In genomic region chr7:30938435-30939316, GRCh38 we compare ENCODE assay signal across 9 cellular contexts. TPM values are rescaled to one million over a fixed set of nuclear protein-coding genes. Genes with fewer than 3 reads are reported as not detected.
DNase-seq lines count a peak whose midpoint lies in the region; ATAC-seq and TF ChIP-seq lines count a peak whose summit lies in the region.
"Had no signal": no experiment of that assay in that cellular context is flagged by ENCODE, and none has a peak within 500 bp of the region (broad histone marks: within the 10 kb centered on the region; RNA-seq: fewer than 3 reads in every experiment).

No MANE protein-coding gene starts in this region.

- peaks cover 31% of the 10 kb centered on the region for H3K27me3 Mint-ChIP-seq in progenitor cell of endocrine pancreas

- intact Hi-C loops in cardiac septum (cut with DNase I): loop anchor here (1.0 to 5.0 kb wide), 3 partner anchors 39 to 137 kb away; no protein-coding TSS in a partner anchor

- no peak overlapping the region for H3K9ac ChIP-seq in KMS-11

- no peaks in the 10 kb centered on the region for H3K36me3 ChIP-seq in KMS-11 (ENCODE audit: insufficient read depth)

- H3K9me3 Mint-ChIP-seq in progenitor cell of endocrine pancreas (ENCODE audit: low read depth): no peaks in the 10 kb centered on the region

- CTCF ChIA-PET in RWPE1 (lab: Yijun Ruan, JAX): interaction anchor here (0.5 to 2.2 kb wide), 37 partner anchors 10 to 886 kb away, joined by 3 to 19 read pairs (median 3); no protein-coding TSS in a partner anchor

- H3K79me2 ChIP-seq in KMS-11 (ENCODE audit: insufficient read depth, low read depth): no peaks in the 10 kb centered on the region

- POLR2A ChIA-PET in RWPE1 (lab: Yijun Ruan, JAX; ENCODE audit: low non-redundant PET): no interaction called here

- no peak overlapping the region for H3K4me3 ChIP-seq in KMS-11 (IDR thresholded peaks at IDR 0.05; ENCODE audit: insufficient read depth, low read depth, low read length)

- peaks cover 10% of the 10 kb centered on the region for H3K4me1 ChIP-seq in KMS-11 (ENCODE audit: low read depth, poor library complexity, severe bottlenecking)

- peak; percentile 89 for ATAC-seq in GM21786 (IDR thresholded peaks at IDR 0.05; ENCODE audit: unreplicated experiment)

- no peaks in the 10 kb centered on the region for H3K27me3 ChIP-seq in KMS-11 (ENCODE audit: insufficient read depth, low read depth)

- peak overlapping the region; percentile 89 for H2AFZ ChIP-seq in KMS-11 (ENCODE audit: low read depth)

- H3K36me3 Mint-ChIP-seq in progenitor cell of endocrine pancreas (ENCODE audit: insufficient read depth): no peaks in the 10 kb centered on the region

- TF ChIP-seq CTCF in KMS-11 (conservative IDR thresholded peaks at IDR 0.05; ENCODE audit: low read depth, low read length) (peak; percentile 95), RWPE1 (conservative IDR thresholded peaks at IDR 0.05; ENCODE audit: low read depth) (peak; percentile 96), progenitor cell of endocrine pancreas (IDR thresholded peaks at IDR 0.05; ENCODE audit: unreplicated experiment) (peak; percentile 99)

- no peak overlapping the region for H3K27ac ChIP-seq in KMS-11
- no peak overlapping the region for H3K27ac ChIP-seq in RWPE1

- H3K4me2 ChIP-seq in KMS-11: peak overlapping the region; percentile 44

- H3K4me1 Mint-ChIP-seq in progenitor cell of endocrine pancreas (ENCODE audit: low read depth): peaks cover 6% of the 10 kb centered on the region

- DNase-seq in ELF-1 (ENCODE audit: low read depth, low spot score) (peak; percentile 97), RWPE1 (ENCODE audit: low spot score) (peak; percentile 79), cardiac septum (ENCODE audit: low spot score) (peak; percentile 93), progenitor cell of endocrine pancreas (ENCODE audit: low spot score, unreplicated experiment) (peak; percentile 91), OCI-M2 (lab: John Stamatoyannopoulos, UW; ENCODE audit: unreplicated experiment) (no peak)
- peak; percentile 58 for DNase-seq in activated naive CD4-positive, alpha-beta T cell treated with Interleukin-2 at 50 U/mL for 16 hours

- H4K20me1 ChIP-seq in KMS-11 (ENCODE audit: insufficient read depth): no peaks in the 10 kb centered on the region

- peak overlapping the region; percentile 71 for H3K27ac Mint-ChIP-seq in progenitor cell of endocrine pancreas

- H3K4me3 Mint-ChIP-seq in progenitor cell of endocrine pancreas (ENCODE audit: low read depth): peak overlapping the region; percentile 46

RNA-seq across cellular contexts. Expression of gene GHRHR, which starts 25.1 kb away (rescaled TPM):
- total RNA-seq in cardiac septum (not detected), progenitor cell of endocrine pancreas (not detected in 2 replicates)
- total RNA-seq: subcutaneous adipose tissue had no signal

RNA-seq across cellular contexts. Expression of gene AQP1, which starts 27.0 kb away (rescaled TPM):
- 155 TPM for total RNA-seq in cardiac septum
- total RNA-seq in progenitor cell of endocrine pancreas: 1.3 and 1.4 TPM in 2 replicates

Comparison
In these comparisons a context has a peak if more than half of its experiments do, and no peak if none do; other contexts are left out.
1. RNA of gene AQP1, which starts 27.0 kb away (total RNA-seq): 155 TPM in cardiac septum (single experiment); 1.3 to 1.4 TPM in progenitor cell of endocrine pancreas; every median in the first group is over 10 times any median in the second.
2. Peak in every context shown above with its lines, with median percentiles within 50 percentile points of each other: CTCF ChIP-seq.